Comparison of ENCODE assay signal across 20 cellular contexts in genomic region chr20:47032969-47033578, GRCh38.
DNase-seq lines count a peak whose midpoint lies in the region; ATAC-seq, FAIRE-seq and TF ChIP-seq lines count a peak whose summit lies in the region.
"Had no signal": no experiment of that assay in that cellular context is flagged by ENCODE, and none has a peak within 500 bp of the region (broad histone marks: within the 10 kb centered on the region; RNA-seq: fewer than 3 reads in every experiment).

No MANE protein-coding gene starts in this region.

- H3K4me3 Mint-ChIP-seq in nephron progenitor cell = no peak overlapping the region
- H3K4me3 Mint-ChIP-seq: CD8-positive, alpha-beta T cell had no signal

- WGBS in heart left ventricle, 4 donors = 88 to 91% (median 91%) methylated on average over 7 of the region's 7 CpGs

- H3K4me1 ChIP-seq in heart left ventricle = peaks cover 0 to 7% (median 0%) of the 10 kb centered on the region in 12 donors
- H3K4me1 ChIP-seq: SJSA1 had no signal

- H3K36me3 ChIP-seq in heart left ventricle = no peaks in the 10 kb centered on the region
- peaks cover 8% of the 10 kb centered on the region for H3K36me3 ChIP-seq in bronchial epithelial cell (ENCODE audit: control insufficient read depth, insufficient read depth, low read length)
- H3K36me3 ChIP-seq: SJSA1 had no signal

- H3K27ac Mint-ChIP-seq in nephron progenitor cell = peak overlapping the region; percentile 16
- H3K27ac Mint-ChIP-seq: CD8-positive, alpha-beta T cell had no signal

- ATAC-seq in heart left ventricle (no peak), GM19351 (IDR thresholded peaks at IDR 0.05; ENCODE audit: unreplicated experiment) (no peak)
- ATAC-seq: CD8-positive, alpha-beta T cell had no signal

- H3K9me3 Mint-ChIP-seq in nephron progenitor cell = peaks cover 14% of the 10 kb centered on the region

- peaks cover 44% of the 10 kb centered on the region for H3K4me1 Mint-ChIP-seq in nephron progenitor cell

- H3K4me3 ChIP-seq in heart left ventricle (no peak overlapping the region), bronchial epithelial cell (ENCODE audit: low read depth, low read length) (no peak overlapping the region)
- H3K4me3 ChIP-seq: SJSA1 had no signal

- H3K27me3 ChIP-seq in heart left ventricle (no peaks in the 10 kb centered on the region), bronchial epithelial cell (ENCODE audit: control insufficient read depth, insufficient read depth, low read length) (no peaks in the 10 kb centered on the region)
- H3K27me3 ChIP-seq: SJSA1 had no signal

- FAIRE-seq in bronchial epithelial cell (lab: Jason Lieb, UNC) = peak; percentile 18
- FAIRE-seq: G401.6, GM12891 had no signal

- H3K9me3 ChIP-seq in heart left ventricle = peaks cover 0 to 22% (median 2%) of the 10 kb centered on the region in 12 donors
- H3K9me3 ChIP-seq: SJSA1 had no signal

- no peak for TF ChIP-seq CTCF in heart left ventricle (IDR thresholded peaks at IDR 0.05)
- no peak for TF ChIP-seq CTCF in bronchial epithelial cell (IDR thresholded peaks at IDR 0.05; ENCODE audit: insufficient read depth, low read length, severe bottlenecking)
- TF ChIP-seq CTCF in nephron progenitor cell (IDR thresholded peaks at IDR 0.05) = no peak

- TF ChIP-seq POLR2A in heart left ventricle (IDR thresholded peaks at IDR 0.05) = no peak

- peaks cover 23% of the 10 kb centered on the region for H3K36me3 Mint-ChIP-seq in nephron progenitor cell (ENCODE audit: low read depth)
- H3K36me3 Mint-ChIP-seq: CD8-positive, alpha-beta T cell had no signal

- intact Hi-C loops in cardiac septum (cut with DNase I) = no loop called here
- intact Hi-C loops in heart left ventricle (cut with DNase I) = no loop called here

- H3K27ac ChIP-seq in heart left ventricle = no peak overlapping the region
- H3K27ac ChIP-seq: SJSA1 had no signal

- peak; percentile 44 for DNase-seq in cardiac septum (ENCODE audit: low spot score)
- DNase-seq in heart left ventricle = no peak
- no peak for DNase-seq in bronchial epithelial cell (ENCODE audit: low read depth)
- DNase-seq in nephron progenitor cell = no peak
- no peak for DNase-seq in GM19240 (ENCODE audit: insufficient read length, low spot score)
- no peak for DNase-seq in COR-L47 (lab: John Stamatoyannopoulos, UW)
- no peak for DNase-seq in GM03348 (ENCODE audit: low spot score)
- DNase-seq: 8988T; CD8-positive, alpha-beta T cell; DMS79 treated with DMSO at 0.1 percent for 48 hours; NCI-H1436; NCI-H2029 treated with DMSO at 0.1 percent for 48 hours; NCI-H2171 treated with DMSO at 0.1 percent for 48 hours; NCI-H446 treated with DMSO at 0.1 percent for 48 hours; NCI-H748 treated with DMSO at 0.1 percent for 48 hours; OCI-M1 had no signal

- peaks cover 3% of the 10 kb centered on the region for H3K27me3 Mint-ChIP-seq in nephron progenitor cell (ENCODE audit: low read depth, poor library complexity)
